ENCODE assay signal across 13 cellular contexts in genomic region chr10:33098966-33099663, GRCh38.
DNase-seq lines count a peak whose midpoint lies in the region; ATAC-seq and FAIRE-seq lines count a peak whose summit lies in the region.
"Had no signal": no experiment of that assay in that cellular context is flagged by ENCODE, and none has a peak within 500 bp of the region (broad histone marks: within the 10 kb centered on the region; RNA-seq: fewer than 3 reads in every experiment).

No MANE protein-coding gene starts in this region.

- peak overlapping the region; percentile 53 for H3K27ac ChIP-seq in CD4-positive, CD25-positive, alpha-beta regulatory T cell (ENCODE audit: insufficient read depth, low read length, poor library complexity, severe bottlenecking)
- H3K27ac ChIP-seq: esophagus squamous epithelium, stomach had no signal

- no peaks in the 10 kb centered on the region for H3K36me3 ChIP-seq in CD4-positive, CD25-positive, alpha-beta regulatory T cell (ENCODE audit: control insufficient read depth, insufficient read depth, low read length)
- H3K36me3 ChIP-seq: esophagus squamous epithelium, stomach had no signal

- peak overlapping the region; percentile 68 to 95 (median 88) for H3K27ac Mint-ChIP-seq in CD4-positive, CD25-positive, alpha-beta regulatory T cell
- peak overlapping the region; percentile 75 for H3K27ac Mint-ChIP-seq in central memory CD8-positive, alpha-beta T cell (ENCODE audit: low read depth)
- H3K27ac Mint-ChIP-seq: CD4-positive, alpha-beta T cell had no signal

- peaks cover 0 to 18% (median 7%) of the 10 kb centered on the region in 7 donors for H3K9me3 Mint-ChIP-seq in CD4-positive, CD25-positive, alpha-beta regulatory T cell
- H3K9me3 Mint-ChIP-seq in central memory CD8-positive, alpha-beta T cell, result peaks cover 6% of the 10 kb centered on the region

- peak in 1 of 2 donors; percentile 37 for ATAC-seq in CD4-positive, CD25-positive, alpha-beta regulatory T cell (ENCODE audit: low read depth in 2 of 2)
- ATAC-seq in central memory CD8-positive, alpha-beta T cell (replicated peaks; ENCODE audit: extremely low read depth, poor library complexity, severe bottlenecking), result no peak
- no peak for ATAC-seq in GM18861 (IDR thresholded peaks at IDR 0.05; ENCODE audit: unreplicated experiment)

- no peaks in the 10 kb centered on the region for H3K27me3 ChIP-seq in CD4-positive, CD25-positive, alpha-beta regulatory T cell (ENCODE audit: control insufficient read depth, insufficient read depth, low read length)
- H3K27me3 ChIP-seq: esophagus squamous epithelium, stomach had no signal

- H3K4me1 Mint-ChIP-seq in CD4-positive, CD25-positive, alpha-beta regulatory T cell, result peaks cover 41 to 76% (median 56%) of the 10 kb centered on the region in 4 donors
- H3K4me1 Mint-ChIP-seq in central memory CD8-positive, alpha-beta T cell, result peaks cover 35% of the 10 kb centered on the region

- peak overlapping the region; percentile 46 to 74 (median 64) for H3K4me3 Mint-ChIP-seq in CD4-positive, CD25-positive, alpha-beta regulatory T cell
- peak overlapping the region; percentile 12 for H3K4me3 Mint-ChIP-seq in central memory CD8-positive, alpha-beta T cell
- H3K4me3 Mint-ChIP-seq: CD4-positive, alpha-beta T cell had no signal

- H3K4me3 ChIP-seq in CD4-positive, CD25-positive, alpha-beta regulatory T cell (ENCODE audit: low read depth, low read length), result peak overlapping the region; percentile 55
- H3K4me3 ChIP-seq: esophagus squamous epithelium, stomach had no signal

- H3K36me3 Mint-ChIP-seq in CD4-positive, CD25-positive, alpha-beta regulatory T cell, result peaks cover 16% of the 10 kb centered on the region
- H3K36me3 Mint-ChIP-seq in central memory CD8-positive, alpha-beta T cell (ENCODE audit: insufficient read depth), result peaks cover 5% of the 10 kb centered on the region

- peak; percentile 73 for FAIRE-seq in GM18507 (lab: Jason Lieb, UNC)

- DNase-seq in CD4-positive, CD25-positive, alpha-beta regulatory T cell, result peak in 1 of 3 donors; percentile 51
- DNase-seq in GM18507 (ENCODE audit: extremely low spot score, insufficient read length, low read depth) (no peak), MV-4-11 (lab: John Stamatoyannopoulos, UW) (peak; percentile 57), AML-193 (lab: John Stamatoyannopoulos, UW) (no peak), NCI-H748 treated with DMSO at 0.1 percent for 48 hours (lab: John Stamatoyannopoulos, UW) (no peak)
- DNase-seq in central memory CD8-positive, alpha-beta T cell (ENCODE audit: low spot score in 2 of 2), result no peak
- DNase-seq in effector CD4-positive, alpha-beta T cell, result no peak
- DNase-seq: CD4-positive, alpha-beta T cell; cerebellar nuclear complex; esophagus squamous epithelium; NCI-H2227 treated with DMSO at 0.1 percent for 48 hours; stomach had no signal

- no peaks in the 10 kb centered on the region for H3K27me3 Mint-ChIP-seq in CD4-positive, CD25-positive, alpha-beta regulatory T cell
- H3K27me3 Mint-ChIP-seq in central memory CD8-positive, alpha-beta T cell, result no peaks in the 10 kb centered on the region
- H3K27me3 Mint-ChIP-seq: CD4-positive, alpha-beta T cell had no signal

- peaks cover 43% of the 10 kb centered on the region for H3K4me1 ChIP-seq in CD4-positive, CD25-positive, alpha-beta regulatory T cell (ENCODE audit: control insufficient read depth, insufficient read depth, low read length, poor library complexity, severe bottlenecking)
- H3K4me1 ChIP-seq: stomach had no signal

- peaks cover 5 to 12% of the 10 kb centered on the region in 2 experiments for H3K9me3 ChIP-seq in CD4-positive, CD25-positive, alpha-beta regulatory T cell (ENCODE audit: control insufficient read depth in 2 of 2, low read length in 2 of 2)
